Comparison of ENCODE assay signal across 1 cellular context in the genomic region with DNA sequence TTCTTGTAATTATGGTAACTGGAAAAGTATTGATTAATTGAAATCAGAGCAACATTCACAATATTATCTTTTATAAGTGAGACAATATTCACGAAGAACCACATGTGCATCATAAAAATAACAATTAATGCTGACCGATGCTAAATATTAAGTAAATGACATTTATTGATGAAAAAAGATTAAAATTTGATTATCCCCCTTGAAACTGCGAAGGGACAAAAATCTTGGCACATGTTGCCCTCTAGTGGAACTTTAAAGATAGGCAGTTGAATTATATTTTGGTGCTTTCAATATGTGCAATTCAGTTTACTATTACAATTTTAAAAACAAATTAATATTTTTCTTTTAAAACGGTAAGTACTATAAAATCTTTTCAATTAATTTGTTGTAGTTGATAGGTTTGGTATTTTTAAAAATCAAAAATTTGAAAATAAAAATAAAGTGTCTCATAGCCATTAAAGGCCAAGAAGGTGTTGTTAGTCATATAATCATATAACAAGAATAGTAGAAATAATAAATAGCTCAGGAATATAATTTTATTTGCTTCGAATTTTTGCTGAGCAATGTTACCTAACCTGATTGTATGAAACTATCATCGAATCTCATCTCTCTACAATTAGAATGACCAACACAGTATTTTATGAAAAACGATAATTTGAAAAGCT.
TF ChIP-seq lines count a peak whose summit lies in the region.

No MANE protein-coding gene starts in this region.

TF ChIP-seq in H1, 55 proteins besides CTCF, POLR2A, EP300 and RAD21 (continued from another document):
- no peak for TF ChIP-seq KDM1A (IDR thresholded peaks at IDR 0.05; ENCODE audit: borderline replicate concordance, low read length)
